In the genomic region with DNA sequence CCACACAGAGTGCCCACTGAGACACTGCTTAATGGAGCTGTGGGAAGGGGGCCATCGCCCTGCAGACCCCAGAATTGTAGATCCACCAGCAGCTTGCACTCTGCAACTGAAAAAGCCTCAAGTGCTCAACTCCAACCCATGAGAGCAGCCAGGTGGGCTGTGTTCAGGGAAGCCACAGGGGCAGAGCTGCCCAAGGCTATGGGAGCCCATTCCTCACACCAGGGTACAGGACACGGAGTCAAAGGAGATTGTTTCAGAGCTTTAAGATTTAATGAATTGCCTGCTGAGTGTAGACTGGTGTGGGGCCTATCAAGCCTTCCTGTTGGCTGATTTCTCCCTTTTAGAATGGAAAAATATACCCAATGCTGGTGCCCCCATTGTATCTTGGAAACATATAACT, we compare ENCODE assay signal across 36 cellular contexts. TPM values are rescaled to one million over a fixed set of nuclear protein-coding genes. Genes with fewer than 3 reads are reported as not detected.
"Had no signal": no experiment of that assay in that cellular context is flagged by ENCODE, and none has a peak within 500 bp of the region (broad histone marks: within the 10 kb centered on the region; RNA-seq: fewer than 3 reads in every experiment).

No MANE protein-coding gene starts in this region.

- ATAC-seq: activated CD8-positive, alpha-beta T cell treated with anti-CD3 and anti-CD28 coated beads for 36 hours; activated naive CD4-positive, alpha-beta T cell treated with anti-CD3 and anti-CD28 coated beads, Interleukin-2, amount 50 U/mL, for 72 hours; activated T-cell treated with anti-CD3 and anti-CD28 coated beads, Interleukin-2, amount 50 U/mL, for 4 hours; activated T-cell treated with anti-CD3 and anti-CD28 coated beads, Interleukin-2, amount 50 U/mL, for 72 hours; activated T-helper 17 cell treated with anti-CD3 and anti-CD28 coated beads, Interleukin-2, amount 50 U/mL, for 72 hours; body of pancreas had no signal

- DNase-seq: activated B cell treated with CpG ODN at 0.5 μM for 24 hours; activated CD4-positive, alpha-beta memory T cell treated with anti-CD3 and anti-CD28 coated beads for 36 hours; activated CD4-positive, alpha-beta T cell treated with anti-CD3 and anti-CD28 coated beads for 4 hours; activated CD4-positive, alpha-beta T cell treated with anti-CD3 and anti-CD28 coated beads, Interleukin-2, amount 10 ng/mL, durations not matched to agents 24 days and 14 days; activated CD4-positive, alpha-beta T cell treated with anti-CD3 and anti-CD28 coated beads, Interleukin-2, amount 50 U/mL, for 1 hour; activated CD4-positive, alpha-beta T cell treated with anti-CD3 and anti-CD28 coated beads, Interleukin-2, amount 50 U/mL, for 4 hours; activated CD4-positive, CD25-positive, alpha-beta regulatory T cell treated with anti-CD3 and anti-CD28 coated beads, Interleukin-2, amount 50 U/mL, for 72 hours; activated CD8-positive, alpha-beta memory T cell treated with anti-CD3 and anti-CD28 coated beads, Interleukin-2, amount 50 U/mL, for 4 hours; activated CD8-positive, alpha-beta T cell treated with anti-CD3 and anti-CD28 coated beads for 36 hours; activated effector memory CD4-positive, alpha-beta T cell treated with anti-CD3 and anti-CD28 coated beads, Interleukin-2, amount 50 U/mL, for 16 hours; activated gamma-delta T cell treated with Interleukin-2 at 50 U/mL for 16 hours; activated naive CD4-positive, alpha-beta T cell; activated naive CD4-positive, alpha-beta T cell treated with anti-CD3 and anti-CD28 coated beads for 36 hours; activated naive CD4-positive, alpha-beta T cell treated with anti-CD3 and anti-CD28 coated beads, Interleukin-2, amount 50 U/mL, for 16 hours; activated naive CD8-positive, alpha-beta T cell treated with anti-CD3 and anti-CD28 coated beads for 36 hours; activated T-cell treated with anti-CD3 and anti-CD28 coated beads for 4 hours; activated T-cell treated with anti-CD3 and anti-CD28 coated beads, Interleukin-2, amount 50 U/mL, for 1 hour; activated T-cell treated with anti-CD3 and anti-CD28 coated beads, Interleukin-2, amount 50 U/mL, for 4 hours; activated T-cell treated with anti-CD3 and anti-CD28 coated beads, Interleukin-2, amount 50 U/mL, for 72 hours; adrenal gland; amniotic stem cell; aorta; body of pancreas; brain microvascular endothelial cell; central memory CD4-positive, alpha-beta T cell; T-helper 1 cell; T-helper 2 cell; T-helper 9 cell; WERI-Rb-1 had no signal

- H3K9me3 Mint-ChIP-seq: activated B cell treated with CpG ODN at 0.5 μM for 24 hours; activated CD4-positive, alpha-beta memory T cell treated with anti-CD3 and anti-CD28 coated beads for 36 hours; activated CD4-positive, alpha-beta T cell treated with anti-CD3 and anti-CD28 coated beads, Interleukin-2, amount 10 ng/mL, durations not matched to agents 24 days and 14 days; activated CD8-positive, alpha-beta T cell treated with anti-CD3 and anti-CD28 coated beads for 36 hours; activated naive CD4-positive, alpha-beta T cell treated with anti-CD3 and anti-CD28 coated beads for 36 hours; activated naive CD4-positive, alpha-beta T cell treated with anti-CD3 and anti-CD28 coated beads, Interleukin-2, amount 50 U/mL, for 72 hours; activated naive CD8-positive, alpha-beta T cell treated with anti-CD3 and anti-CD28 coated beads for 36 hours; activated T-cell treated with anti-CD3 and anti-CD28 coated beads, Interleukin-2, amount 50 U/mL, for 4 hours; activated T-cell treated with anti-CD3 and anti-CD28 coated beads, Interleukin-2, amount 50 U/mL, for 72 hours; activated T-helper 1 cell treated with anti-CD3 and anti-CD28 coated beads, Interleukin-12 subunit alpha, Interleukin-12 subunit beta, Interleukin-2, Interleukin-4 antibody, amounts not matched to agents 30 ng/mL and 10 ng/mL and 1 ng/mL, durations not matched to agents 14 hours and 24 hours and 36 hours; activated T-helper 17 cell treated with anti-CD3 and anti-CD28 coated beads, Interleukin-2, amount 50 U/mL, for 72 hours; T-helper 1 cell treated with Interleukin-12 subunit alpha and Interleukin-12 subunit beta and Interleukin-4 antibody, amounts not matched to agents 30 μg/mL and 1 μg/mL, for 36 hours; T-helper 2 cell treated with Interferon-gamma antibody and Interleukin-4, amounts not matched to agents 5 μg/mL and 100 μg/mL, for 36 hours had no signal

- H3K27ac Mint-ChIP-seq: activated B cell treated with CpG ODN at 0.5 μM for 24 hours; activated CD4-positive, alpha-beta memory T cell treated with anti-CD3 and anti-CD28 coated beads for 36 hours; activated CD4-positive, alpha-beta T cell treated with anti-CD3 and anti-CD28 coated beads, Interleukin-2, amount 10 ng/mL, durations not matched to agents 24 days and 14 days; activated CD8-positive, alpha-beta T cell treated with anti-CD3 and anti-CD28 coated beads for 36 hours; activated naive CD4-positive, alpha-beta T cell treated with anti-CD3 and anti-CD28 coated beads for 36 hours; activated naive CD4-positive, alpha-beta T cell treated with anti-CD3 and anti-CD28 coated beads, Interleukin-2, amount 50 U/mL, for 72 hours; activated naive CD8-positive, alpha-beta T cell treated with anti-CD3 and anti-CD28 coated beads for 36 hours; activated T-cell treated with anti-CD3 and anti-CD28 coated beads, Interleukin-2, amount 50 U/mL, for 72 hours; activated T-helper 1 cell treated with anti-CD3 and anti-CD28 coated beads, Interleukin-12 subunit alpha, Interleukin-12 subunit beta, Interleukin-2, Interleukin-4 antibody, amounts not matched to agents 30 ng/mL and 10 ng/mL and 1 ng/mL, durations not matched to agents 14 hours and 24 hours and 36 hours; activated T-helper 17 cell treated with anti-CD3 and anti-CD28 coated beads, Interleukin-2, amount 50 U/mL, for 72 hours; T-helper 1 cell treated with Interleukin-12 subunit alpha and Interleukin-12 subunit beta and Interleukin-4 antibody, amounts not matched to agents 30 μg/mL and 1 μg/mL, for 36 hours; T-helper 2 cell treated with Interferon-gamma antibody and Interleukin-4, amounts not matched to agents 5 μg/mL and 100 μg/mL, for 36 hours had no signal

- H3K27me3 Mint-ChIP-seq: activated B cell treated with CpG ODN at 0.5 μM for 24 hours; activated CD4-positive, alpha-beta memory T cell treated with anti-CD3 and anti-CD28 coated beads for 36 hours; activated CD4-positive, alpha-beta T cell treated with anti-CD3 and anti-CD28 coated beads, Interleukin-2, amount 10 ng/mL, durations not matched to agents 24 days and 14 days; activated T-helper 17 cell treated with anti-CD3 and anti-CD28 coated beads, Interleukin-2, amount 50 U/mL, for 72 hours had no signal

- H3K4me1 Mint-ChIP-seq: activated B cell treated with CpG ODN at 0.5 μM for 24 hours; activated CD4-positive, alpha-beta T cell treated with anti-CD3 and anti-CD28 coated beads, Interleukin-2, amount 10 ng/mL, durations not matched to agents 24 days and 14 days; activated naive CD8-positive, alpha-beta T cell treated with anti-CD3 and anti-CD28 coated beads for 36 hours; activated T-helper 17 cell treated with anti-CD3 and anti-CD28 coated beads, Interleukin-2, amount 50 U/mL, for 72 hours had no signal

- H3K36me3 Mint-ChIP-seq: activated CD4-positive, alpha-beta memory T cell treated with anti-CD3 and anti-CD28 coated beads for 36 hours; activated naive CD4-positive, alpha-beta T cell treated with anti-CD3 and anti-CD28 coated beads, Interleukin-2, amount 50 U/mL, for 72 hours; activated naive CD8-positive, alpha-beta T cell treated with anti-CD3 and anti-CD28 coated beads for 36 hours had no signal

- H3K4me3 Mint-ChIP-seq: activated B cell treated with CpG ODN at 0.5 μM for 24 hours; activated CD4-positive, alpha-beta memory T cell treated with anti-CD3 and anti-CD28 coated beads for 36 hours; activated CD4-positive, alpha-beta T cell treated with anti-CD3 and anti-CD28 coated beads, Interleukin-2, amount 10 ng/mL, durations not matched to agents 24 days and 14 days; activated CD8-positive, alpha-beta T cell treated with anti-CD3 and anti-CD28 coated beads for 36 hours; activated naive CD4-positive, alpha-beta T cell treated with anti-CD3 and anti-CD28 coated beads for 36 hours; activated naive CD8-positive, alpha-beta T cell treated with anti-CD3 and anti-CD28 coated beads for 36 hours; activated T-cell treated with anti-CD3 and anti-CD28 coated beads, Interleukin-2, amount 50 U/mL, for 4 hours; activated T-cell treated with anti-CD3 and anti-CD28 coated beads, Interleukin-2, amount 50 U/mL, for 72 hours; activated T-helper 1 cell treated with anti-CD3 and anti-CD28 coated beads, Interleukin-12 subunit alpha, Interleukin-12 subunit beta, Interleukin-2, Interleukin-4 antibody, amounts not matched to agents 30 ng/mL and 10 ng/mL and 1 ng/mL, durations not matched to agents 14 hours and 24 hours and 36 hours; activated T-helper 17 cell treated with anti-CD3 and anti-CD28 coated beads, Interleukin-2, amount 50 U/mL, for 72 hours; T-helper 1 cell treated with Interleukin-12 subunit alpha and Interleukin-12 subunit beta and Interleukin-4 antibody, amounts not matched to agents 30 μg/mL and 1 μg/mL, for 36 hours; T-helper 2 cell treated with Interferon-gamma antibody and Interleukin-4, amounts not matched to agents 5 μg/mL and 100 μg/mL, for 36 hours had no signal

RNA-seq across cellular contexts. Expression of a gene that starts 17.2 kb away (rescaled TPM):
- total RNA-seq: activated B cell treated with CpG ODN at 0.5 μM for 24 hours; activated CD4-positive, alpha-beta memory T cell treated with anti-CD3 and anti-CD28 coated beads for 36 hours; activated CD4-positive, alpha-beta T cell treated with anti-CD3 and anti-CD28 coated beads, Interleukin-2, amount 10 ng/mL, durations not matched to agents 24 days and 14 days; activated CD8-positive, alpha-beta memory T cell treated with anti-CD3 and anti-CD28 coated beads for 36 hours; activated CD8-positive, alpha-beta T cell treated with anti-CD3 and anti-CD28 coated beads for 36 hours; activated naive CD4-positive, alpha-beta T cell treated with anti-CD3 and anti-CD28 coated beads for 36 hours; activated naive CD4-positive, alpha-beta T cell treated with anti-CD3 and anti-CD28 coated beads, Interleukin-2, amount 50 U/mL, for 72 hours; activated naive CD8-positive, alpha-beta T cell treated with anti-CD3 and anti-CD28 coated beads for 36 hours; activated T-cell treated with anti-CD3 and anti-CD28 coated beads, Interleukin-2, amount 50 U/mL, for 4 hours; activated T-cell treated with anti-CD3 and anti-CD28 coated beads, Interleukin-2, amount 50 U/mL, for 72 hours; activated T-helper 1 cell treated with anti-CD3 and anti-CD28 coated beads, Interleukin-12 subunit alpha, Interleukin-12 subunit beta, Interleukin-2, Interleukin-4 antibody, amounts not matched to agents 30 ng/mL and 10 ng/mL and 1 ng/mL, durations not matched to agents 14 hours and 24 hours and 36 hours; astrocyte had no signal
